3 cellular contexts compared by ENCODE assay signal in the genomic region with DNA sequence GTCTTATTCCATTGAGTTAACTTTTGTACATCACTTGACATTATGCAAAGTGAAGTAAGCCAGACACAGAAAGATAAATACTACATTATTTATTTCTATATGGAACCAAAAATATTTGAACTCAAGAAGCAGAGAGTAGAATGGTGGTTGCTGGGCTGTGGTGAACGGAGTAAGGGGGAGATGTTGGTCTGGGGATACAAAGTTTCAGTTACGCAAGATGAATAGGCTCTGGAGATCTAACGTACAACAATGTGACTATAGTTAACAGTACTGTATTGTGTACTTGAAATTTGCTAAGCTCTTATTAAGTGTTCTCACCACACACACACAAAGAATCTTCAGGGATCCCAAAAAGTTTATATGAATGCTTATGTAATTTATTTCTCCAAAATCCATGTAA.
"Had no signal": no experiment of that assay in that cellular context is flagged by ENCODE, and none has a peak within 500 bp of the region (broad histone marks: within the 10 kb centered on the region; RNA-seq: fewer than 3 reads in every experiment).

No MANE protein-coding gene starts in this region.

- DNase-seq: GDM1, GF-D8 had no signal

- H3K4me3 ChIP-seq: GM12878 had no signal
